ENCODE assay signal across 1 cellular context in genomic region chr10:87651801-87652200, GRCh38.
TF ChIP-seq lines count a peak whose summit lies in the region.

No MANE protein-coding gene starts in this region.

TF ChIP-seq in GM23338, 12 proteins besides CTCF, POLR2A, EP300 and RAD21:
- TF ChIP-seq ZNF462 (CRISPR knock-in tag; IDR thresholded peaks at IDR 0.05), result peak; percentile 82
- no peak for TF ChIP-seq JUNB (IDR thresholded peaks at IDR 0.05; ENCODE audit: unreplicated experiment)
- 0 out of 2 replicates have a peak, but pooled peaks have one; percentile 21 for TF ChIP-seq CREB1 (CRISPR knock-in tag; IDR thresholded peaks at IDR 0.05; ENCODE audit: low read depth)
- TF ChIP-seq STAT1 (IDR thresholded peaks at IDR 0.05; ENCODE audit: unreplicated experiment), result no peak
- TF ChIP-seq EZH2 (IDR thresholded peaks at IDR 0.05; ENCODE audit: low read depth, unreplicated experiment), result no peak
- no peak for TF ChIP-seq ZNF114 (CRISPR knock-in tag; IDR thresholded peaks at IDR 0.05)
